Comparison of ENCODE assay signal across 28 cellular contexts in the genomic region with DNA sequence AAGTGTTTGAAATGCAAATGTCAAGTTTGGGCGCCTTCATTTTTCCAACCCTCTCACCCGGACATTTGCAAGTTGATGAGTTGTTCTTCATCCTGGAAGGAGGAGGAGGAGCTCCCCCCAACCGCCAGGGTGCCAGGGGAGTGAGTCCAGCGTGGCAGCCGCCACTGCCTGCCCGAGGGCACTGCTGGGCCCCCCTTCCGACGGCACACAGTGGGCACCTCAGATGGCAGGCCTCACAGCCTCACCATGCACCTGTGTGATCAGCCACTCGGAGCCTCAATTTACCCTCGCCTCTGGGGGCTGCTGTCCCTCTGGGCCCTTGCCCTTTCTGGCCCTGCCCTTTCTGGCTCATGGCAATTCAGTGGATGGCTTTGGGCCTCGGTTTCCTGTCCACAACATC. TPM values are rescaled to one million over a fixed set of nuclear protein-coding genes. Genes with fewer than 3 reads are reported as not detected.
DNase-seq lines count a peak whose midpoint lies in the region; ATAC-seq and TF ChIP-seq lines count a peak whose summit lies in the region.
"Had no signal": no experiment of that assay in that cellular context is flagged by ENCODE, and none has a peak within 500 bp of the region (broad histone marks: within the 10 kb centered on the region; RNA-seq: fewer than 3 reads in every experiment).

No MANE protein-coding gene starts in this region.

- H3K27ac ChIP-seq in sigmoid colon (no peak overlapping the region), psoas muscle (no peak overlapping the region)
- H3K27ac ChIP-seq: brain microvascular endothelial cell, C4-2B, epithelial cell of prostate, PC-9, tibial artery had no signal

- intact Hi-C loops in sigmoid colon (cut with DNase I): no loop called here
- intact Hi-C loops in activated T-helper 2 cell treated with anti-CD3 and anti-CD28 coated beads, Interferon-gamma antibody, Interleukin-2, Interleukin-4, amounts not matched to agents 10 μg/mL and 5 μg/mL and 100 μg/mL, durations not matched to agents 14 hours and 24 hours and 36 hours (cut with micrococcal nuclease): no loop called here
- intact Hi-C loops in psoas muscle (cut with DNase I): loop anchor here in 1 of 2 donors (5.0 kb wide), 1 partner anchor 123 kb away; no protein-coding TSS in a partner anchor

- H3K36me3 Mint-ChIP-seq in activated T-helper 2 cell treated with anti-CD3 and anti-CD28 coated beads, Interferon-gamma antibody, Interleukin-2, Interleukin-4, amounts not matched to agents 10 μg/mL and 5 μg/mL and 100 μg/mL, durations not matched to agents 14 hours and 24 hours and 36 hours (ENCODE audit: low read depth): no peaks in the 10 kb centered on the region

- TF ChIP-seq CTCF in GM13976 (IDR thresholded peaks at IDR 0.05; ENCODE audit: borderline replicate concordance, control extremely low read depth, extremely low read depth, insufficient read depth, missing control alignments) (no peak), sigmoid colon (IDR thresholded peaks at IDR 0.05) (no peak), psoas muscle (IDR thresholded peaks at IDR 0.05) (no peak)

- no peak for ATAC-seq in psoas muscle
- ATAC-seq: naive thymus-derived CD8-positive, alpha-beta T cell; WTC11 had no signal

- DNase-seq in AG20443 (ENCODE audit: low spot score) (peak; percentile 5), GM13976 (ENCODE audit: low spot score) (peak; percentile 21), ecto neural progenitor cell (ENCODE audit: low spot score) (peak; percentile 38), sigmoid colon (peak; percentile 46), NCI-H1436 (lab: John Stamatoyannopoulos, UW) (no peak), psoas muscle (no peak)
- DNase-seq in activated T-helper 2 cell treated with anti-CD3 and anti-CD28 coated beads, Interferon-gamma antibody, Interleukin-2, Interleukin-4, amounts not matched to agents 10 μg/mL and 5 μg/mL and 100 μg/mL, durations not matched to agents 14 hours and 24 hours and 36 hours (ENCODE audit: low spot score): no peak
- DNase-seq: activated CD4-positive, alpha-beta T cell treated with anti-CD3 and anti-CD28 coated beads, Interleukin-2, amount 50 U/mL, for 4 hours; brain microvascular endothelial cell; effector CD4-positive, alpha-beta T cell; IMR-90; naive thymus-derived CD8-positive, alpha-beta T cell; NCI-H1694 treated with DMSO at 0.1 percent for 48 hours; NCI-H2171; NCI-H510A treated with DMSO at 0.1 percent for 48 hours; occipital lobe; PC-9; SHP77; small intestine; stimulated activated CD4-positive, alpha-beta T cell treated with anti-CD3 and anti-CD28 coated beads, Interleukin-1b, Interleukin-23, amount 100 ng/mL, for 48 hours; stimulated activated CD8-positive, alpha-beta memory T cell treated with anti-CD3 and anti-CD28 coated beads, Interleukin-4, amount 100 ng/mL, for 48 hours; SW 1271; T-helper 9 cell had no signal

- peaks cover 0 to 4% (median 0%) of the 10 kb centered on the region in 3 donors for H3K27me3 ChIP-seq in sigmoid colon
- H3K27me3 ChIP-seq in psoas muscle (ENCODE audit: insufficient read depth in 3 of 3, low read length in 2 of 3): peaks cover 0 to 7% (median 0%) of the 10 kb centered on the region in 3 donors
- H3K27me3 ChIP-seq: brain microvascular endothelial cell had no signal

- H3K4me3 ChIP-seq in sigmoid colon (no peak overlapping the region), psoas muscle (no peak overlapping the region)
- H3K4me3 ChIP-seq: PC-9, tibial artery had no signal

- no peak overlapping the region for H3K27ac Mint-ChIP-seq in activated T-helper 2 cell treated with anti-CD3 and anti-CD28 coated beads, Interferon-gamma antibody, Interleukin-2, Interleukin-4, amounts not matched to agents 10 μg/mL and 5 μg/mL and 100 μg/mL, durations not matched to agents 14 hours and 24 hours and 36 hours
- H3K27ac Mint-ChIP-seq: stimulated activated naive CD8-positive, alpha-beta T cell treated with anti-CD3 and anti-CD28 coated beads, Interleukin-15, amount 100 ng/mL, for 72 hours; WTC11 had no signal

- peaks cover 26% of the 10 kb centered on the region for H3K9me3 Mint-ChIP-seq in activated T-helper 2 cell treated with anti-CD3 and anti-CD28 coated beads, Interferon-gamma antibody, Interleukin-2, Interleukin-4, amounts not matched to agents 10 μg/mL and 5 μg/mL and 100 μg/mL, durations not matched to agents 14 hours and 24 hours and 36 hours

- H3K9me3 ChIP-seq in sigmoid colon: peaks cover 0 to 10% (median 6%) of the 10 kb centered on the region in 4 donors
- H3K9me3 ChIP-seq in psoas muscle: peaks cover 10% of the 10 kb centered on the region

- TF ChIP-seq EP300 in sigmoid colon (IDR thresholded peaks at IDR 0.05): no peak

- WGBS in sigmoid colon, 2 donors: 50 to 82% methylated on average over 11 of the region's 11 CpGs
- 69 to 85% (median 70%) methylated on average over 11 of the region's 11 CpGs for WGBS in psoas muscle, 3 donors

- in situ Hi-C loops in GM13976 (cut with MboI; ENCODE audit: low sequenced_read_pairs, unreplicated experiment): no loop called here

- H3K27me3 Mint-ChIP-seq in activated T-helper 2 cell treated with anti-CD3 and anti-CD28 coated beads, Interferon-gamma antibody, Interleukin-2, Interleukin-4, amounts not matched to agents 10 μg/mL and 5 μg/mL and 100 μg/mL, durations not matched to agents 14 hours and 24 hours and 36 hours (ENCODE audit: low read depth): no peaks in the 10 kb centered on the region

- TF ChIP-seq POLR2A in sigmoid colon (IDR thresholded peaks at IDR 0.05): no peak

- H3K4me1 ChIP-seq in sigmoid colon (no peaks in the 10 kb centered on the region), psoas muscle (peaks cover 3% of the 10 kb centered on the region)
- H3K4me1 ChIP-seq: tibial artery had no signal

- H3K4me1 Mint-ChIP-seq in activated T-helper 2 cell treated with anti-CD3 and anti-CD28 coated beads, Interferon-gamma antibody, Interleukin-2, Interleukin-4, amounts not matched to agents 10 μg/mL and 5 μg/mL and 100 μg/mL, durations not matched to agents 14 hours and 24 hours and 36 hours (ENCODE audit: low read depth): no peaks in the 10 kb centered on the region
- H3K4me1 Mint-ChIP-seq: naive thymus-derived CD8-positive, alpha-beta T cell; stimulated activated naive CD8-positive, alpha-beta T cell treated with anti-CD3 and anti-CD28 coated beads, Interleukin-15, amount 100 ng/mL, for 72 hours had no signal

- H3K36me3 ChIP-seq in sigmoid colon (no peaks in the 10 kb centered on the region), psoas muscle (ENCODE audit: insufficient read depth in 1 of 2, low read depth in 1 of 2) (no peaks in the 10 kb centered on the region)
- H3K36me3 ChIP-seq: brain microvascular endothelial cell, tibial artery had no signal

- H3K4me3 Mint-ChIP-seq in activated T-helper 2 cell treated with anti-CD3 and anti-CD28 coated beads, Interferon-gamma antibody, Interleukin-2, Interleukin-4, amounts not matched to agents 10 μg/mL and 5 μg/mL and 100 μg/mL, durations not matched to agents 14 hours and 24 hours and 36 hours (ENCODE audit: low read depth): no peak overlapping the region
- H3K4me3 Mint-ChIP-seq: naive thymus-derived CD8-positive, alpha-beta T cell; stimulated activated naive CD8-positive, alpha-beta T cell treated with anti-CD3 and anti-CD28 coated beads, Interleukin-15, amount 100 ng/mL, for 72 hours; WTC11 had no signal

RNA-seq across cellular contexts. Expression of a gene that starts 35.3 kb away (rescaled TPM):
- under 1 TPM; 0.33 to 0.55 (median 0.45) TPM for total RNA-seq in sigmoid colon
- polyA plus RNA-seq in sigmoid colon: under 1 TPM in 1 of 3 donors, not detected in 2; 0.83 TPM
- not detected in 2 replicates for total RNA-seq in activated T-helper 2 cell treated with anti-CD3 and anti-CD28 coated beads, Interferon-gamma antibody, Interleukin-2, Interleukin-4, amounts not matched to agents 10 μg/mL and 5 μg/mL and 100 μg/mL, durations not matched to agents 14 hours and 24 hours and 36 hours
- under 1 TPM; 0.46 to 0.73 (median 0.66) TPM for total RNA-seq in psoas muscle
- under 1 TPM; 0.11 to 0.87 (median 0.27) TPM for polyA plus RNA-seq in psoas muscle
- total RNA-seq: naive thymus-derived CD8-positive, alpha-beta T cell had no signal
- polyA plus RNA-seq: naive thymus-derived CD8-positive, alpha-beta T cell had no signal

Comparison
In these comparisons a context has a peak if more than half of its experiments do, and no peak if none do; other contexts are left out.
1. DNase-seq: peak in AG20443 (single experiment), GM13976 (single experiment), ecto neural progenitor cell (single experiment) and sigmoid colon (single experiment); none in NCI-H1436 (single experiment), activated T-helper 2 cell treated with anti-CD3 and anti-CD28 coated beads, Interferon-gamma antibody, Interleukin-2, Interleukin-4, amounts not matched to agents 10 μg/mL and 5 μg/mL and 100 μg/mL, durations not matched to agents 14 hours and 24 hours and 36 hours (single experiment) and psoas muscle (0 of 2).